ENCODE assay signal across 16 cellular contexts in the genomic region with DNA sequence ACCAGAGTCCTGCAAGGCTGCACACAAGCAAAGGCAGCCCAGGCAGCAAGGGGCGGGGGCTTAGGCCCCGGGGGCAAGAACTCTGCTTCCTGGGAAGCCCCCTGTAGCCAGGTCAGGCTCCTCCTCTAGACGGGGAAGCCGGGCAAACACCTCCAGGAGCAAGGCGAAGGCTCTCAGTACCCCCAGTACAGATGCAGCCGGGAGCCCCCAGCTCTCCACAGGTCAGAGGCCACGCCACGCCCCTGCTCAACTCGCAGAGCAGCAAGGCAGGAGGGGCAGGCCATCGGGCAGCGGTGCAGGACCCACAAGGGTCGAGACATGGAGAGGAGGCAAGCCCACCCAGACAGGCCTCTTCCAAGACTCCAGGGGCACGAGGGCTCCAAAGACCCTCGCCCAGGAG.
DNase-seq lines count a peak whose midpoint lies in the region; ATAC-seq and TF ChIP-seq lines count a peak whose summit lies in the region.
"Had no signal": no experiment of that assay in that cellular context is flagged by ENCODE, and none has a peak within 500 bp of the region (broad histone marks: within the 10 kb centered on the region; RNA-seq: fewer than 3 reads in every experiment).

No MANE protein-coding gene starts in this region.

- H3K4me3 Mint-ChIP-seq in GM23338 (no peak overlapping the region), endodermal cell (no peak overlapping the region)
- no peak overlapping the region for H3K4me3 Mint-ChIP-seq in stimulated activated naive B cell treated with anti-CD40 and anti-IgM and Interleukin-4, amounts not matched to agents 10 μg/mL and 1 μg/mL and 100 μg/mL, for 72 hours
- H3K4me3 Mint-ChIP-seq: B cell, CD14-positive monocyte, IgD-negative memory B cell had no signal

- TF ChIP-seq POLR2A in heart left ventricle (IDR thresholded peaks at IDR 0.05) = no peak

- H3K9me2 ChIP-seq in GM23338 (ENCODE audit: insufficient read depth) = no peaks in the 10 kb centered on the region

- H3K9me3 Mint-ChIP-seq in GM23338 (no peaks in the 10 kb centered on the region), endodermal cell (no peaks in the 10 kb centered on the region)
- peaks cover 0 to 2% of the 10 kb centered on the region in 2 donors for H3K9me3 Mint-ChIP-seq in stimulated activated naive B cell treated with anti-CD40 and anti-IgM and Interleukin-4, amounts not matched to agents 10 μg/mL and 1 μg/mL and 100 μg/mL, for 72 hours
- H3K9me3 Mint-ChIP-seq: CD4-positive, alpha-beta memory T cell; IgD-negative memory B cell had no signal

- no peak overlapping the region for H3K9ac ChIP-seq in endodermal cell (ENCODE audit: extremely low read depth, low read length, poor library complexity, severe bottlenecking)
- H3K9ac ChIP-seq: GM23248 had no signal

- no peak overlapping the region for H3K4me2 ChIP-seq in GM23338

- H3K4me3 ChIP-seq in GM23338 (no peak overlapping the region), endodermal cell (ENCODE audit: low read length) (no peak overlapping the region), heart left ventricle (no peak overlapping the region)
- H3K4me3 ChIP-seq: GM23248, HAP-1 had no signal

- H3K79me2 ChIP-seq in GM23338 (replicated peaks; ENCODE audit: insufficient read depth) = no peaks in the 10 kb centered on the region

- H3K27ac ChIP-seq in GM23338 (ENCODE audit: low read depth) (no peak overlapping the region), VCaP (peak overlapping the region; percentile 71), endodermal cell (ENCODE audit: low read depth, low read length) (peak overlapping the region; percentile 10), heart left ventricle (no peak overlapping the region)
- H3K27ac ChIP-seq: GM23248 had no signal

- TF ChIP-seq CTCF in GM23338 (conservative IDR thresholded peaks at IDR 0.05; ENCODE audit: low read depth in 2 of 2) = no peak
- TF ChIP-seq CTCF in VCaP (conservative IDR thresholded peaks at IDR 0.05) = no peak
- no peak for TF ChIP-seq CTCF in endodermal cell (conservative IDR thresholded peaks at IDR 0.05)
- no peak for TF ChIP-seq CTCF in heart left ventricle (IDR thresholded peaks at IDR 0.05)

- ATAC-seq in GM23338 (no peak), heart left ventricle (no peak), GM21423 (IDR thresholded peaks at IDR 0.05; ENCODE audit: unreplicated experiment) (no peak)
- no peak for ATAC-seq in stimulated activated naive B cell treated with anti-CD40 and anti-IgM and Interleukin-4, amounts not matched to agents 10 μg/mL and 1 μg/mL and 100 μg/mL, for 72 hours (replicated peaks)
- ATAC-seq: HepG2 had no signal

- 88 to 93% methylated on average over 8 to 14 of the region's 14 CpGs for WGBS in endodermal cell (ENCODE audit: insufficient coverage in 1 of 2, insufficient read length in 1 of 2), 2 experiments
- 92 to 97% (median 93%) methylated on average over 11 to 14 of the region's 14 CpGs for WGBS in heart left ventricle, 4 donors

- no peak overlapping the region for H2AFZ ChIP-seq in GM23338
- H2AFZ ChIP-seq: GM23248 had no signal

- H3K27ac Mint-ChIP-seq in GM23338 = 0 out of 2 replicates have a peak overlapping the region, but pooled peaks have one; percentile 44
- H3K27ac Mint-ChIP-seq in endodermal cell = no peak overlapping the region
- peak overlapping the region; percentile 38 for H3K27ac Mint-ChIP-seq in stimulated activated naive B cell treated with anti-CD40 and anti-IgM and Interleukin-4, amounts not matched to agents 10 μg/mL and 1 μg/mL and 100 μg/mL, for 72 hours
- H3K27ac Mint-ChIP-seq: B cell, CD14-positive monocyte, IgD-negative memory B cell had no signal

- H3K27me3 ChIP-seq in GM23338 (ENCODE audit: insufficient read depth) (no peaks in the 10 kb centered on the region), endodermal cell (ENCODE audit: control insufficient read depth, insufficient read depth, low read length, poor library complexity, severe bottlenecking) (no peaks in the 10 kb centered on the region), heart left ventricle (no peaks in the 10 kb centered on the region)

- intact Hi-C loops in heart left ventricle (cut with DNase I) = no loop called here

- no peaks in the 10 kb centered on the region; the same call in 2 of the 3 replicates for H3K36me3 Mint-ChIP-seq in GM23338 (ENCODE audit: low read depth)
- peaks cover 14% of the 10 kb centered on the region for H3K36me3 Mint-ChIP-seq in endodermal cell (ENCODE audit: low read depth)
- H3K36me3 Mint-ChIP-seq in stimulated activated naive B cell treated with anti-CD40 and anti-IgM and Interleukin-4, amounts not matched to agents 10 μg/mL and 1 μg/mL and 100 μg/mL, for 72 hours = peaks cover 54 to 56% of the 10 kb centered on the region in 2 donors
- H3K36me3 Mint-ChIP-seq: IgD-negative memory B cell had no signal

- H4K20me1 ChIP-seq in GM23338 (replicated peaks; ENCODE audit: insufficient read depth) = no peaks in the 10 kb centered on the region

- no peak for DNase-seq in GM23338 (ENCODE audit: low spot score)
- DNase-seq in endodermal cell = no peak
- no peak for DNase-seq in stimulated activated naive B cell treated with anti-CD40 and anti-IgM and Interleukin-4, amounts not matched to agents 10 μg/mL and 1 μg/mL and 100 μg/mL, for 72 hours
- no peak for DNase-seq in NCI-H1048 (lab: John Stamatoyannopoulos, UW)
- DNase-seq in heart left ventricle = no peak
- DNase-seq: CD4-positive, alpha-beta memory T cell; GDM1; GM23248; KBM-7 had no signal

- peaks cover 10% of the 10 kb centered on the region for H3K27me3 Mint-ChIP-seq in GM23338 (ENCODE audit: insufficient read depth, low read depth, poor library complexity)
- H3K27me3 Mint-ChIP-seq in endodermal cell (ENCODE audit: insufficient read depth) = no peaks in the 10 kb centered on the region
- no peaks in the 10 kb centered on the region for H3K27me3 Mint-ChIP-seq in stimulated activated naive B cell treated with anti-CD40 and anti-IgM and Interleukin-4, amounts not matched to agents 10 μg/mL and 1 μg/mL and 100 μg/mL, for 72 hours
- H3K27me3 Mint-ChIP-seq: B cell; CD4-positive, alpha-beta memory T cell; IgD-negative memory B cell had no signal

- H3K9me3 ChIP-seq in endodermal cell (ENCODE audit: control insufficient read depth, low read length) (no peaks in the 10 kb centered on the region), heart left ventricle (no peaks in the 10 kb centered on the region)
- H3K9me3 ChIP-seq: HAP-1 had no signal

- no peaks in the 10 kb centered on the region for H3F3A ChIP-seq in GM23338 (replicated peaks; ENCODE audit: low read depth)

- no peaks in the 10 kb centered on the region for H3K36me3 ChIP-seq in GM23338 (ENCODE audit: insufficient read depth)
- H3K36me3 ChIP-seq in endodermal cell (ENCODE audit: control insufficient read depth, insufficient read depth, low read length) = no peaks in the 10 kb centered on the region
- peaks cover 0 to 9% (median 0%) of the 10 kb centered on the region in 9 donors for H3K36me3 ChIP-seq in heart left ventricle

- no peaks in the 10 kb centered on the region for H3K4me1 Mint-ChIP-seq in GM23338
- no peaks in the 10 kb centered on the region for H3K4me1 Mint-ChIP-seq in endodermal cell
- H3K4me1 Mint-ChIP-seq in stimulated activated naive B cell treated with anti-CD40 and anti-IgM and Interleukin-4, amounts not matched to agents 10 μg/mL and 1 μg/mL and 100 μg/mL, for 72 hours = peaks cover 16 to 23% of the 10 kb centered on the region in 2 donors

- H3K4me1 ChIP-seq in GM23338 (ENCODE audit: insufficient read depth) (no peaks in the 10 kb centered on the region), endodermal cell (ENCODE audit: control insufficient read depth, insufficient read depth, low read length) (no peaks in the 10 kb centered on the region), heart left ventricle (peaks cover 0 to 22% (median 15%) of the 10 kb centered on the region in 12 donors)
- H3K4me1 ChIP-seq: HAP-1 had no signal

TF ChIP-seq in GM23338, 12 proteins besides CTCF, POLR2A, EP300 and RAD21 (continues in another document):
- TF ChIP-seq POLR2AphosphoS5 (IDR thresholded peaks at IDR 0.05; ENCODE audit: low read depth) (no peak), EZH2 (IDR thresholded peaks at IDR 0.05; ENCODE audit: low read depth, unreplicated experiment) (no peak), CREB1 (CRISPR knock-in tag; IDR thresholded peaks at IDR 0.05; ENCODE audit: low read depth) (no peak), NANOG (IDR thresholded peaks at IDR 0.05; ENCODE audit: borderline replicate concordance) (no peak), EZH2phosphoT487 (IDR thresholded peaks at IDR 0.05; ENCODE audit: unreplicated experiment) (no peak), ZNF114 (CRISPR knock-in tag; IDR thresholded peaks at IDR 0.05) (no peak), STAT1 (IDR thresholded peaks at IDR 0.05; ENCODE audit: unreplicated experiment) (no peak)
- TF ChIP-seq, protein P1, sequence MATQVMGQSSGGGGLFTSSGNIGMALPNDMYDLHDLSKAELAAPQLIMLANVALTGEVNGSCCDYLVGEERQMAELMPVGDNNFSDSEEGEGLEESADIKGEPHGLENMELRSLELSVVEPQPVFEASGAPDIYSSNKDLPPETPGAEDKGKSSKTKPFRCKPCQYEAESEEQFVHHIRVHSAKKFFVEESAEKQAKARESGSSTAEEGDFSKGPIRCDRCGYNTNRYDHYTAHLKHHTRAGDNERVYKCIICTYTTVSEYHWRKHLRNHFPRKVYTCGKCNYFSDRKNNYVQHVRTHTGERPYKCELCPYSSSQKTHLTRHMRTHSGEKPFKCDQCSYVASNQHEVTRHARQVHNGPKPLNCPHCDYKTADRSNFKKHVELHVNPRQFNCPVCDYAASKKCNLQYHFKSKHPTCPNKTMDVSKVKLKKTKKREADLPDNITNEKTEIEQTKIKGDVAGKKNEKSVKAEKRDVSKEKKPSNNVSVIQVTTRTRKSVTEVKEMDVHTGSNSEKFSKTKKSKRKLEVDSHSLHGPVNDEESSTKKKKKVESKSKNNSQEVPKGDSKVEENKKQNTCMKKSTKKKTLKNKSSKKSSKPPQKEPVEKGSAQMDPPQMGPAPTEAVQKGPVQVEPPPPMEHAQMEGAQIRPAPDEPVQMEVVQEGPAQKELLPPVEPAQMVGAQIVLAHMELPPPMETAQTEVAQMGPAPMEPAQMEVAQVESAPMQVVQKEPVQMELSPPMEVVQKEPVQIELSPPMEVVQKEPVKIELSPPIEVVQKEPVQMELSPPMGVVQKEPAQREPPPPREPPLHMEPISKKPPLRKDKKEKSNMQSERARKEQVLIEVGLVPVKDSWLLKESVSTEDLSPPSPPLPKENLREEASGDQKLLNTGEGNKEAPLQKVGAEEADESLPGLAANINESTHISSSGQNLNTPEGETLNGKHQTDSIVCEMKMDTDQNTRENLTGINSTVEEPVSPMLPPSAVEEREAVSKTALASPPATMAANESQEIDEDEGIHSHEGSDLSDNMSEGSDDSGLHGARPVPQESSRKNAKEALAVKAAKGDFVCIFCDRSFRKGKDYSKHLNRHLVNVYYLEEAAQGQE (IDR thresholded peaks at IDR 0.05; ENCODE audit: unreplicated experiment) = no peak

Comparison
In these comparisons a context has a peak if more than half of its experiments do, and no peak if none do; other contexts are left out.
1. H3K27ac ChIP-seq: peak in VCaP (single experiment) and endodermal cell (single experiment); none in GM23338 (single experiment) and heart left ventricle (0 of 12).